Comparison of ENCODE assay signal across 1 cellular context in genomic region chr16:88442811-88443576, GRCh38.
TF ChIP-seq lines count a peak whose summit lies in the region.

No MANE protein-coding gene starts in this region.

TF ChIP-seq in K562, 482 proteins besides CTCF, POLR2A, EP300 and RAD21 (continued from another document and continues in another):
- TF ChIP-seq ETV1 (tag; conservative IDR thresholded peaks at IDR 0.05; ENCODE audit: low read depth) (no peak), EGR1 (conservative IDR thresholded peaks at IDR 0.05) (no peak; the same call in 1 of the 2 replicates), GTF2A2 (tag; IDR thresholded peaks at IDR 0.05) (no peak), TAF15 (IDR thresholded peaks at IDR 0.05; ENCODE audit: low read depth, low read length) (no peak), ZNF75A (CRISPR knock-in tag; IDR thresholded peaks at IDR 0.05) (no peak), CBFB (CRISPR knock-in tag; IDR thresholded peaks at IDR 0.05) (peak; percentile 42), ZNF785 (CRISPR knock-in tag; IDR thresholded peaks at IDR 0.05) (no peak), ZNF717 (CRISPR knock-in tag; IDR thresholded peaks at IDR 0.05) (no peak), SMARCE1 (IDR thresholded peaks at IDR 0.05) (no peak), ADNP (tag; IDR thresholded peaks at IDR 0.05) (no peak), TEAD4 (IDR thresholded peaks at IDR 0.05; ENCODE audit: low read length) (no peak), TEAD4 (CRISPR knock-in tag; IDR thresholded peaks at IDR 0.05; ENCODE audit: borderline replicate concordance) (no peak), GTF2E2 (tag; IDR thresholded peaks at IDR 0.05) (no peak), NCOA2 (IDR thresholded peaks at IDR 0.05; ENCODE audit: partially characterized antibody in 2 of 2) (no peak), BDP1 (IDR thresholded peaks at IDR 0.05; ENCODE audit: insufficient read depth, insufficient read length) (no peak), USF1 (CRISPR knock-in tag; IDR thresholded peaks at IDR 0.05) (no peak), ASH1L (IDR thresholded peaks at IDR 0.05; ENCODE audit: borderline replicate concordance, low read depth, partially characterized antibody) (no peak), ZNF695 (CRISPR knock-in tag; IDR thresholded peaks at IDR 0.05) (no peak), CBFA2T2 (conservative IDR thresholded peaks at IDR 0.05) (no peak), UBTF (IDR thresholded peaks at IDR 0.05; ENCODE audit: borderline replicate concordance in 1 of 2, low read depth in 2 of 2, low read length in 2 of 2) (no peak), ZNF408 (CRISPR knock-in tag; IDR thresholded peaks at IDR 0.05; ENCODE audit: low read depth) (no peak), ZNF436 (CRISPR knock-in tag; IDR thresholded peaks at IDR 0.05) (no peak), U2AF1 (optimal IDR thresholded peaks at IDR 0.05; ENCODE audit: low read depth, low read length) (no peak), ZNF561 (CRISPR knock-in tag; conservative IDR thresholded peaks at IDR 0.05) (no peak), ZNF780A (CRISPR knock-in tag; IDR thresholded peaks at IDR 0.05) (no peak), LCOR (CRISPR knock-in tag; IDR thresholded peaks at IDR 0.05) (0 out of 2 replicates have a peak, but pooled peaks have one; percentile 39), ZNF24 (IDR thresholded peaks at IDR 0.05) (no peak), SETDB1 (IDR thresholded peaks at IDR 0.05; ENCODE audit: low read length) (no peak), ZNF586 (CRISPR knock-in tag; conservative IDR thresholded peaks at IDR 0.05) (no peak), HMG20B (CRISPR knock-in tag; IDR thresholded peaks at IDR 0.05) (no peak), ZEB2 (IDR thresholded peaks at IDR 0.05) (peak; percentile 77; the same call in 1 of the 2 replicates), L3MBTL2 (IDR thresholded peaks at IDR 0.05) (peak; percentile 49; the same call in 1 of the 2 replicates), EHMT2 (IDR thresholded peaks at IDR 0.05) (no peak), MTA2 (IDR thresholded peaks at IDR 0.05; ENCODE audit: low read depth) (no peak), PHB2 (IDR thresholded peaks at IDR 0.05; ENCODE audit: low read depth) (no peak), HDGF (IDR thresholded peaks at IDR 0.05) (peak; percentile 90; the same call in 1 of the 2 replicates), STAT6 (CRISPR knock-in tag; IDR thresholded peaks at IDR 0.05) (no peak), HINFP (tag; conservative IDR thresholded peaks at IDR 0.05; ENCODE audit: low read depth) (no peak), ZNF277 (CRISPR knock-in tag; IDR thresholded peaks at IDR 0.05; ENCODE audit: borderline replicate concordance) (no peak), RHOXF2B (CRISPR knock-in tag; conservative IDR thresholded peaks at IDR 0.05) (no peak), MAZ (CRISPR knock-in tag; conservative IDR thresholded peaks at IDR 0.05 in 1 of 2, IDR thresholded peaks at IDR 0.05 in 1 of 2) (peak; percentile 49 to 78; a peak in 2 of 4 replicates), ETV6 (IDR thresholded peaks at IDR 0.05; ENCODE audit: borderline replicate concordance in 1 of 2, low read depth in 2 of 2, low read length in 1 of 2) (no peak), ETV6 (CRISPR knock-in tag; IDR thresholded peaks at IDR 0.05; ENCODE audit: borderline replicate concordance) (no peak), MCM5 (IDR thresholded peaks at IDR 0.05; ENCODE audit: low read depth) (no peak), KHSRP (IDR thresholded peaks at IDR 0.05) (no peak), ELK1 (CRISPR knock-in tag; IDR thresholded peaks at IDR 0.05) (no peak), STAG1 (CRISPR knock-in tag; IDR thresholded peaks at IDR 0.05; ENCODE audit: borderline replicate concordance) (peak; percentile 100), XRCC3 (IDR thresholded peaks at IDR 0.05) (no peak), CHD2 (IDR thresholded peaks at IDR 0.05; ENCODE audit: low read depth, low read length) (no peak), ATF6 (CRISPR knock-in tag; IDR thresholded peaks at IDR 0.05) (no peak), WHSC1 (IDR thresholded peaks at IDR 0.05; ENCODE audit: low read length) (no peak), CBX1 (IDR thresholded peaks at IDR 0.05; ENCODE audit: low read depth) (0 out of 2 replicates have a peak, but pooled peaks have one; percentile 26), ZNF511 (CRISPR knock-in tag; IDR thresholded peaks at IDR 0.05) (peak; percentile 30; the same call in 1 of the 2 replicates), HMG20A (CRISPR knock-in tag; conservative IDR thresholded peaks at IDR 0.05) (no peak)
- TF ChIP-seq, protein P1, sequence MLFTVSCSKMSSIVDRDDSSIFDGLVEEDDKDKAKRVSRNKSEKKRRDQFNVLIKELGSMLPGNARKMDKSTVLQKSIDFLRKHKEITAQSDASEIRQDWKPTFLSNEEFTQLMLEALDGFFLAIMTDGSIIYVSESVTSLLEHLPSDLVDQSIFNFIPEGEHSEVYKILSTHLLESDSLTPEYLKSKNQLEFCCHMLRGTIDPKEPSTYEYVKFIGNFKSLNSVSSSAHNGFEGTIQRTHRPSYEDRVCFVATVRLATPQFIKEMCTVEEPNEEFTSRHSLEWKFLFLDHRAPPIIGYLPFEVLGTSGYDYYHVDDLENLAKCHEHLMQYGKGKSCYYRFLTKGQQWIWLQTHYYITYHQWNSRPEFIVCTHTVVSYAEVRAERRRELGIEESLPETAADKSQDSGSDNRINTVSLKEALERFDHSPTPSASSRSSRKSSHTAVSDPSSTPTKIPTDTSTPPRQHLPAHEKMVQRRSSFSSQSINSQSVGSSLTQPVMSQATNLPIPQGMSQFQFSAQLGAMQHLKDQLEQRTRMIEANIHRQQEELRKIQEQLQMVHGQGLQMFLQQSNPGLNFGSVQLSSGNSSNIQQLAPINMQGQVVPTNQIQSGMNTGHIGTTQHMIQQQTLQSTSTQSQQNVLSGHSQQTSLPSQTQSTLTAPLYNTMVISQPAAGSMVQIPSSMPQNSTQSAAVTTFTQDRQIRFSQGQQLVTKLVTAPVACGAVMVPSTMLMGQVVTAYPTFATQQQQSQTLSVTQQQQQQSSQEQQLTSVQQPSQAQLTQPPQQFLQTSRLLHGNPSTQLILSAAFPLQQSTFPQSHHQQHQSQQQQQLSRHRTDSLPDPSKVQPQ (CRISPR knock-in tag; IDR thresholded peaks at IDR 0.05; ENCODE audit: borderline replicate concordance): no peak
- TF ChIP-seq, protein P2, sequence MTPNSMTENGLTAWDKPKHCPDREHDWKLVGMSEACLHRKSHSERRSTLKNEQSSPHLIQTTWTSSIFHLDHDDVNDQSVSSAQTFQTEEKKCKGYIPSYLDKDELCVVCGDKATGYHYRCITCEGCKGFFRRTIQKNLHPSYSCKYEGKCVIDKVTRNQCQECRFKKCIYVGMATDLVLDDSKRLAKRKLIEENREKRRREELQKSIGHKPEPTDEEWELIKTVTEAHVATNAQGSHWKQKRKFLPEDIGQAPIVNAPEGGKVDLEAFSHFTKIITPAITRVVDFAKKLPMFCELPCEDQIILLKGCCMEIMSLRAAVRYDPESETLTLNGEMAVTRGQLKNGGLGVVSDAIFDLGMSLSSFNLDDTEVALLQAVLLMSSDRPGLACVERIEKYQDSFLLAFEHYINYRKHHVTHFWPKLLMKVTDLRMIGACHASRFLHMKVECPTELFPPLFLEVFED (CRISPR knock-in tag; conservative IDR thresholded peaks at IDR 0.05): no peak
- TF ChIP-seq, protein P3, sequence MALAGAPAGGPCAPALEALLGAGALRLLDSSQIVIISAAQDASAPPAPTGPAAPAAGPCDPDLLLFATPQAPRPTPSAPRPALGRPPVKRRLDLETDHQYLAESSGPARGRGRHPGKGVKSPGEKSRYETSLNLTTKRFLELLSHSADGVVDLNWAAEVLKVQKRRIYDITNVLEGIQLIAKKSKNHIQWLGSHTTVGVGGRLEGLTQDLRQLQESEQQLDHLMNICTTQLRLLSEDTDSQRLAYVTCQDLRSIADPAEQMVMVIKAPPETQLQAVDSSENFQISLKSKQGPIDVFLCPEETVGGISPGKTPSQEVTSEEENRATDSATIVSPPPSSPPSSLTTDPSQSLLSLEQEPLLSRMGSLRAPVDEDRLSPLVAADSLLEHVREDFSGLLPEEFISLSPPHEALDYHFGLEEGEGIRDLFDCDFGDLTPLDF (CRISPR knock-in tag; IDR thresholded peaks at IDR 0.05): no peak
